22 cellular contexts compared by ENCODE assay signal in genomic region chr11:16049611-16050010, GRCh38.
DNase-seq lines count a peak whose midpoint lies in the region; ATAC-seq and FAIRE-seq lines count a peak whose summit lies in the region.
"Had no signal": no experiment of that assay in that cellular context is flagged by ENCODE, and none has a peak within 500 bp of the region (broad histone marks: within the 10 kb centered on the region; RNA-seq: fewer than 3 reads in every experiment).

No MANE protein-coding gene starts in this region.

- H3K36me3 ChIP-seq in small intestine (ENCODE audit: control insufficient read depth in 2 of 2, insufficient read depth in 2 of 2, low read length in 2 of 2): peaks cover 0 to 9% of the 10 kb centered on the region in 2 donors
- H3K36me3 ChIP-seq: BE2C, HAP-1, MG63 had no signal

- H3K9me3 ChIP-seq in right cardiac atrium (ENCODE audit: control insufficient read depth, low read length): no peaks in the 10 kb centered on the region
- no peaks in the 10 kb centered on the region for H3K9me3 ChIP-seq in small intestine (ENCODE audit: control insufficient read depth, low read depth)
- H3K9me3 ChIP-seq: BE2C, HAP-1, MG63 had no signal

- H3K4me3 ChIP-seq in right cardiac atrium (ENCODE audit: low read length) (no peak overlapping the region), small intestine (ENCODE audit: low read depth in 1 of 2, low read length in 2 of 2) (no peak overlapping the region)
- H3K4me3 ChIP-seq: GM12878, HAP-1, MG63, SK-N-MC had no signal

- DNase-seq in NCI-H748 (lab: John Stamatoyannopoulos, UW; ENCODE audit: unreplicated experiment): peak; percentile 44
- no peak for DNase-seq in NCI-H748 treated with DMSO at 0.1 percent for 48 hours (lab: John Stamatoyannopoulos, UW)
- DNase-seq in NCI-H2029 treated with DMSO at 0.1 percent for 48 hours (lab: John Stamatoyannopoulos, UW): peak; percentile 13
- peak; percentile 11 for DNase-seq in iPS DF 4.7 (ENCODE audit: extremely low read depth, low spot score)
- no peak for DNase-seq in right cardiac atrium
- DNase-seq in activated CD8-positive, alpha-beta memory T cell treated with anti-CD3 and anti-CD28 coated beads, Interleukin-2, amount 10 ng/mL, durations not matched to agents 7 days and 5 days: no peak
- DNase-seq in small intestine: no peak
- DNase-seq: BE2C, DND-41, Kasumi-1, MG63, NCI-H1436, NCI-H187 treated with DMSO at 0.1 percent for 48 hours, NCI-H524, PC-3, RPMI8226, SHP77, SW 1271, T-helper 17 cell had no signal

- H3K4me1 ChIP-seq in right cardiac atrium (ENCODE audit: control insufficient read depth, insufficient read depth, low read length): no peaks in the 10 kb centered on the region
- H3K4me1 ChIP-seq in small intestine (ENCODE audit: control insufficient read depth in 2 of 2, insufficient read depth in 1 of 2, low read depth in 1 of 2, low read length in 1 of 2): no peaks in the 10 kb centered on the region
- H3K4me1 ChIP-seq: BE2C, HAP-1 had no signal

- peaks cover 2% of the 10 kb centered on the region for H3K9me3 Mint-ChIP-seq in activated CD8-positive, alpha-beta memory T cell treated with anti-CD3 and anti-CD28 coated beads, Interleukin-2, amount 10 ng/mL, durations not matched to agents 7 days and 5 days (ENCODE audit: low read depth)

- CTCF ChIA-PET in activated CD8-positive, alpha-beta memory T cell treated with anti-CD3 and anti-CD28 coated beads, Interleukin-2, amount 10 ng/mL, durations not matched to agents 7 days and 5 days (lab: Charles Lee): no interaction called here

- H3K27ac ChIP-seq in right cardiac atrium (ENCODE audit: low read length) (no peak overlapping the region), small intestine (ENCODE audit: low read depth in 1 of 2, low read length in 1 of 2) (no peak overlapping the region)
- H3K27ac ChIP-seq: SK-N-MC had no signal

- H3K27me3 Mint-ChIP-seq in activated CD8-positive, alpha-beta memory T cell treated with anti-CD3 and anti-CD28 coated beads, Interleukin-2, amount 10 ng/mL, durations not matched to agents 7 days and 5 days: no peaks in the 10 kb centered on the region
- H3K27me3 Mint-ChIP-seq: T-helper 17 cell had no signal

- H3K27ac Mint-ChIP-seq in activated CD8-positive, alpha-beta memory T cell treated with anti-CD3 and anti-CD28 coated beads, Interleukin-2, amount 10 ng/mL, durations not matched to agents 7 days and 5 days: no peak overlapping the region
- H3K27ac Mint-ChIP-seq: T-helper 17 cell had no signal

- no peak for FAIRE-seq in small intestine (lab: Jason Lieb, UNC)
- FAIRE-seq: GM12878 had no signal

- intact Hi-C loops in right cardiac atrium (cut with DNase I): no loop called here

- no peak overlapping the region for H3K4me3 Mint-ChIP-seq in activated CD8-positive, alpha-beta memory T cell treated with anti-CD3 and anti-CD28 coated beads, Interleukin-2, amount 10 ng/mL, durations not matched to agents 7 days and 5 days
- H3K4me3 Mint-ChIP-seq: T-helper 17 cell had no signal

- no peak for ATAC-seq in right cardiac atrium
- ATAC-seq in activated CD8-positive, alpha-beta memory T cell treated with anti-CD3 and anti-CD28 coated beads, Interleukin-2, amount 10 ng/mL, durations not matched to agents 7 days and 5 days: no peak
- ATAC-seq: GM12878, PC-3, T-helper 17 cell had no signal

- WGBS in right cardiac atrium: 76% methylated on average over 5 of the region's 5 CpGs
- WGBS in small intestine, 3 donors: 80 to 89% (median 80%) methylated on average over 5 of the region's 5 CpGs

- H3K27me3 ChIP-seq in right cardiac atrium (ENCODE audit: control insufficient read depth, insufficient read depth): no peaks in the 10 kb centered on the region
- H3K27me3 ChIP-seq in small intestine (ENCODE audit: control insufficient read depth in 2 of 2, insufficient read depth in 2 of 2, low read length in 2 of 2): no peaks in the 10 kb centered on the region
- H3K27me3 ChIP-seq: BE2C, MG63 had no signal

- no peaks in the 10 kb centered on the region for H3K4me1 Mint-ChIP-seq in activated CD8-positive, alpha-beta memory T cell treated with anti-CD3 and anti-CD28 coated beads, Interleukin-2, amount 10 ng/mL, durations not matched to agents 7 days and 5 days
- H3K4me1 Mint-ChIP-seq: T-helper 17 cell had no signal

- no peaks in the 10 kb centered on the region for H3K36me3 Mint-ChIP-seq in activated CD8-positive, alpha-beta memory T cell treated with anti-CD3 and anti-CD28 coated beads, Interleukin-2, amount 10 ng/mL, durations not matched to agents 7 days and 5 days

Comparison
In these comparisons a context has a peak if more than half of its experiments do, and no peak if none do; other contexts are left out.
1. DNase-seq: peak in NCI-H748 (single experiment), NCI-H2029 treated with DMSO at 0.1 percent for 48 hours (single experiment) and iPS DF 4.7 (single experiment); none in NCI-H748 treated with DMSO at 0.1 percent for 48 hours (single experiment), right cardiac atrium (0 of 3), activated CD8-positive, alpha-beta memory T cell treated with anti-CD3 and anti-CD28 coated beads, Interleukin-2, amount 10 ng/mL, durations not matched to agents 7 days and 5 days (single experiment) and small intestine (single experiment).